In genomic region chr12:63894132-63894531, GRCh38 we compare ENCODE assay signal across 1 cellular context.
TF ChIP-seq lines count a peak whose summit lies in the region.

No MANE protein-coding gene starts in this region.

TF ChIP-seq in K562, 482 proteins besides CTCF, POLR2A, EP300 and RAD21 (continued from another document):
- TF ChIP-seq CBX5 (IDR thresholded peaks at IDR 0.05; ENCODE audit: borderline replicate concordance, low read depth) (no peak), ARID3B (CRISPR knock-in tag; IDR thresholded peaks at IDR 0.05; ENCODE audit: borderline replicate concordance) (no peak), SP2 (IDR thresholded peaks at IDR 0.05; ENCODE audit: extremely low read depth, low read depth, low read length, poor library complexity, severe bottlenecking) (no peak), STAG1 (CRISPR knock-in tag; IDR thresholded peaks at IDR 0.05; ENCODE audit: borderline replicate concordance) (no peak), CBFA2T3 (IDR thresholded peaks at IDR 0.05) (no peak), ZFP1 (CRISPR knock-in tag; IDR thresholded peaks at IDR 0.05) (no peak)
TF ChIP-seq in K562: peak in this region for 1.
